8 cellular contexts compared by ENCODE assay signal in the genomic region with DNA sequence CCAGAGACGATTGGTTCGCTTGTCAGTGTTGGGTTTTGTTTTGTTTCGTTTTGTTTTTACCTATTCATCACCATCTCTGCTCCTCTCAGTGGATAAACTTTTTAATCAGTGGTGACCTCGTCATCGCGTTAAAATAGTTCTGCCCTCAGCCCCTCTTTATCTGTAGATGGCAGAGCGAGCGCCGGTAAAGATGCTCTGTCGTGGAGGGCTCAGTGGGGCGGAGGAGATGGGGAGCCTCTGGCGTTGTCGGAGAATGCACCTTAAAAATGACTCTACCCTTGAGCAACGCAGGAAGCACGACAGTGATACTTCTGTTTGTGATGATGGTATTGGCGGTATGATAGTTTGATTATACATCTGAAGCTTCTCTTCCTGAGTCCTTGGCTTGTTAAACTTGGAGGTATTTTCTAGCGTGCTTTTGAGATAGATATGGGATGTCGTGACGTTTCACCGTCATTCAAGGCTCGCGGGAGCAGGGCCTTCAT. TPM values are rescaled to one million over a fixed set of nuclear protein-coding genes. Genes with fewer than 3 reads are reported as not detected.
DNase-seq lines count a peak whose midpoint lies in the region; ATAC-seq and TF ChIP-seq lines count a peak whose summit lies in the region.

No MANE protein-coding gene starts in this region.

- H3K4me3 ChIP-seq in SJCRH30 (peak overlapping the region; percentile 96), heart right ventricle (peak overlapping the region; percentile 61 to 97 (median 88))

- TF ChIP-seq CTCF in heart right ventricle (IDR thresholded peaks at IDR 0.05) = no peak

- H3K27ac ChIP-seq in SJCRH30 (peak overlapping the region; percentile 28), heart right ventricle (peak overlapping the region; percentile 78 to 97 (median 94))

- WGBS in heart right ventricle, 2 donors = 0 to 1% methylated on average over 22 of the region's 22 CpGs

- peak; percentile 54 for DNase-seq in AG08396 (ENCODE audit: low spot score)
- peak; percentile 17 to 35 for DNase-seq in SJCRH30
- DNase-seq in heart right ventricle = no peak
- DNase-seq in retina = peak; percentile 78
- DNase-seq in UCSD-AML1 (lab: John Stamatoyannopoulos, UW; ENCODE audit: unreplicated experiment) = no peak

- H3K27me3 ChIP-seq in SJCRH30 (no peaks in the 10 kb centered on the region), heart right ventricle (no peaks in the 10 kb centered on the region)

- H3K27ac Mint-ChIP-seq in activated naive CD4-positive, alpha-beta T cell treated with anti-CD3 and anti-CD28 coated beads, Interleukin-2, amount 50 U/mL, for 24 hours = peak overlapping the region; percentile 96

- H3K36me3 ChIP-seq in SJCRH30 (no peaks in the 10 kb centered on the region), heart right ventricle (no peaks in the 10 kb centered on the region)

- peaks cover 1% of the 10 kb centered on the region for H3K36me3 Mint-ChIP-seq in activated naive CD4-positive, alpha-beta T cell treated with anti-CD3 and anti-CD28 coated beads, Interleukin-2, amount 50 U/mL, for 24 hours

- peaks cover 64% of the 10 kb centered on the region for H3K4me1 Mint-ChIP-seq in activated naive CD4-positive, alpha-beta T cell treated with anti-CD3 and anti-CD28 coated beads, Interleukin-2, amount 50 U/mL, for 24 hours

- ATAC-seq in GM19023 (IDR thresholded peaks at IDR 0.05; ENCODE audit: unreplicated experiment) = peak; percentile 44
- peak; percentile 41 for ATAC-seq in HG03342 (IDR thresholded peaks at IDR 0.05; ENCODE audit: unreplicated experiment)
- peak in 3 of 8 donors; percentile 14 to 33 (median 32) for ATAC-seq in heart right ventricle

- H3K9me3 ChIP-seq in SJCRH30 (replicated peaks) (no peaks in the 10 kb centered on the region), heart right ventricle (no peaks in the 10 kb centered on the region)

- H3K4me3 Mint-ChIP-seq in activated naive CD4-positive, alpha-beta T cell treated with anti-CD3 and anti-CD28 coated beads, Interleukin-2, amount 50 U/mL, for 24 hours = peak overlapping the region; percentile 94

- H3K9me3 Mint-ChIP-seq in activated naive CD4-positive, alpha-beta T cell treated with anti-CD3 and anti-CD28 coated beads, Interleukin-2, amount 50 U/mL, for 24 hours = no peaks in the 10 kb centered on the region

- H3K27me3 Mint-ChIP-seq in activated naive CD4-positive, alpha-beta T cell treated with anti-CD3 and anti-CD28 coated beads, Interleukin-2, amount 50 U/mL, for 24 hours = no peaks in the 10 kb centered on the region

- intact Hi-C loops in heart right ventricle (cut with DNase I) = no loop called here

- H3K4me1 ChIP-seq in SJCRH30 = no peaks in the 10 kb centered on the region
- peaks cover 3 to 60% (median 19%) of the 10 kb centered on the region in 9 donors for H3K4me1 ChIP-seq in heart right ventricle

RNA-seq across cellular contexts. Expression of gene CSGALNACT2, which starts 0.6 kb away (rescaled TPM):
- 5.9 and 7.9 TPM in 2 replicates for total RNA-seq in SJCRH30 (2014; rRNA removed; shearing (Covaris generic))
- total RNA-seq in heart right ventricle = 10 to 100 TPM in 3 of 10 donors, 1 to 10 TPM in 7; 7.0 to 12.9 (median 9.8) TPM
- polyA plus RNA-seq in heart right ventricle = 1 to 10 TPM; 4.6 to 7.1 TPM

Comparison
In these comparisons a context has a peak if more than half of its experiments do, and no peak if none do; other contexts are left out.
1. DNase-seq: peak in AG08396 (single experiment), SJCRH30 (2 of 2) and retina (single experiment); none in heart right ventricle (0 of 2) and UCSD-AML1 (single experiment).